3 cellular contexts compared by ENCODE assay signal in the genomic region with DNA sequence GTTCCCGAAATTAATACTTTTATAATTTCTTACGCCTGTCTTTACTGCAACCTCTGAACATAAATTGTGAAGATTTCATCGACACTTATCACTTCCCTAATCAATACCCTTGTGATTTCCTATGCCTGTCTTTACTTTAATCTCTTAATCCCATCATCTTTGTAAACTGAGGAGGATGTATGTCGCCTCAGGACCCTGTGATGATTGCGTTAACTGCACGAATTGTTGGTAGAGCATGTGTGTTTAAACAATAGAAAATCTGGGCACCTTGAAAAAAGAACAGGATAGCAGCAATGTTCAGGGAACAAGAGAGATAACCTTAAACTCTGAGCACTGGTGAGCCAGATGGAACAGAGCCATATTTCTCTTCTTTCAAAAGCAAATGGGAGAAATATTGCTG. TPM values are rescaled to one million over a fixed set of nuclear protein-coding genes. Genes with fewer than 3 reads are reported as not detected.
"Had no signal": no experiment of that assay in that cellular context is flagged by ENCODE, and none has a peak within 500 bp of the region (broad histone marks: within the 10 kb centered on the region; RNA-seq: fewer than 3 reads in every experiment).

No MANE protein-coding gene starts in this region.

RNA-seq across cellular contexts. Expression of a gene that starts 4.5 kb away (rescaled TPM):
- total RNA-seq: subcutaneous adipose tissue, thyroid gland, vagina had no signal
